In the genomic region with DNA sequence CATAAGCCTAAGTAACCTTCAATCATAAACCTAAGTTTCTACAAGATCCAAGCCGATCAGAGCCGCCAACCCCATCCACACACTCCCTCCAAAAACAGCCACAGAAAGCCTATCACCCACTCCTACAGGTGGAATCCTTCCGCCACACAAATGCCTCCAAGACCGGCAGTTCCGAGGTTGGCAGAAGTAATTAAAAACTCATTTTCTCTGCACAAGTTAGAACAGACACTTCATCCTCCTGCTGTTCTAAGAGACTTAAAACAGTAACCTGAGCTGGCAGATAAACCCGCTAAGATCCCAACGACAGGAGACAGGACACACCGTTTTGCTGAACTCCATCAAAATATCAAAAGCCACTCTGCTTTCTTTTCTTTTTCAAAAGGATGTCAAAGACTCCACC, we compare ENCODE assay signal across 9 cellular contexts. TPM values are rescaled to one million over a fixed set of nuclear protein-coding genes. Genes with fewer than 3 reads are reported as not detected.
DNase-seq lines count a peak whose midpoint lies in the region; ATAC-seq, FAIRE-seq and TF ChIP-seq lines count a peak whose summit lies in the region.
"Had no signal": no experiment of that assay in that cellular context is flagged by ENCODE, and none has a peak within 500 bp of the region (broad histone marks: within the 10 kb centered on the region; RNA-seq: fewer than 3 reads in every experiment).

No MANE protein-coding gene starts in this region.

- WGBS in mesodermal cell (ENCODE audit: insufficient coverage in 2 of 2), 2 experiments: 39 to 70% methylated on average over 6 to 7 of the region's 8 CpGs

- peak overlapping the region; percentile 91 for H3K27ac Mint-ChIP-seq in stimulated activated naive CD8-positive, alpha-beta T cell treated with anti-CD3 and anti-CD28 coated beads, Interleukin-15, Interleukin-2, amounts not matched to agents 100 ng/mL and 50 ng/mL, for 24 hours
- H3K27ac Mint-ChIP-seq in astrocyte (ENCODE audit: unreplicated experiment): no peak overlapping the region

- peaks cover 78% of the 10 kb centered on the region for H3K4me1 Mint-ChIP-seq in stimulated activated naive CD8-positive, alpha-beta T cell treated with anti-CD3 and anti-CD28 coated beads, Interleukin-15, Interleukin-2, amounts not matched to agents 100 ng/mL and 50 ng/mL, for 24 hours (ENCODE audit: low read depth)
- H3K4me1 Mint-ChIP-seq in astrocyte (ENCODE audit: low read depth, unreplicated experiment): peaks cover 43% of the 10 kb centered on the region

- peak overlapping the region; percentile 34 for H3K4me3 ChIP-seq in astrocyte (ENCODE audit: insufficient read depth, low read depth, low read length)
- peak overlapping the region; percentile 91 for H3K4me3 ChIP-seq in mesodermal cell (ENCODE audit: extremely low read depth, insufficient read depth, low read length, poor library complexity, severe bottlenecking)
- peak overlapping the region; percentile 79 to 98 for H3K4me3 ChIP-seq in vagina
- no peak overlapping the region for H3K4me3 ChIP-seq in left lung
- H3K4me3 ChIP-seq: right lobe of liver had no signal

- peaks cover 24% of the 10 kb centered on the region for H3K36me3 ChIP-seq in astrocyte (ENCODE audit: insufficient read depth, low read length)
- peaks cover 60% of the 10 kb centered on the region for H3K36me3 ChIP-seq in mesodermal cell (ENCODE audit: control insufficient read depth, insufficient read depth, low read length)
- peaks cover 0 to 39% of the 10 kb centered on the region in 2 donors for H3K36me3 ChIP-seq in vagina
- peaks cover 0 to 35% of the 10 kb centered on the region in 2 donors for H3K36me3 ChIP-seq in left lung

- no peak for DNase-seq in stimulated activated naive CD8-positive, alpha-beta T cell treated with anti-CD3 and anti-CD28 coated beads, Interleukin-15, Interleukin-2, amounts not matched to agents 100 U/mL and 50 U/mL, for 24 hours
- DNase-seq in astrocyte (ENCODE audit: low read depth) (no peak), vagina (ENCODE audit: extremely low spot score in 2 of 2) (no peak), left lung (no peak), middle frontal gyrus (ENCODE audit: extremely low spot score, low spot score) (no peak), HT-29 (ENCODE audit: low spot score) (no peak)

- H3K9me3 ChIP-seq in astrocyte (ENCODE audit: insufficient read depth, low read depth, low read length) (no peaks in the 10 kb centered on the region), mesodermal cell (ENCODE audit: control insufficient read depth, low read length) (no peaks in the 10 kb centered on the region), vagina (no peaks in the 10 kb centered on the region), left lung (no peaks in the 10 kb centered on the region)
- H3K9me3 ChIP-seq: right lobe of liver had no signal

- H3K27me3 ChIP-seq in astrocyte (ENCODE audit: insufficient read depth, low read length) (no peaks in the 10 kb centered on the region), vagina (no peaks in the 10 kb centered on the region), left lung (peaks cover 0 to 8% of the 10 kb centered on the region in 2 donors)
- H3K27me3 ChIP-seq: right lobe of liver had no signal

- no peak for ATAC-seq in stimulated activated naive CD8-positive, alpha-beta T cell treated with anti-CD3 and anti-CD28 coated beads, Interleukin-15, Interleukin-2, amounts not matched to agents 100 U/mL and 50 U/mL, for 24 hours
- no peak for ATAC-seq in left lung
- ATAC-seq: right lobe of liver had no signal

- TF ChIP-seq POLR2A in vagina (IDR thresholded peaks at IDR 0.05): no peak

- H3K27ac ChIP-seq in astrocyte (ENCODE audit: low read depth, low read length): no peak overlapping the region
- peak overlapping the region; percentile 57 for H3K27ac ChIP-seq in mesodermal cell (ENCODE audit: low read depth, low read length, severe bottlenecking)
- peak overlapping the region; percentile 66 for H3K27ac ChIP-seq in vagina
- H3K27ac ChIP-seq in left lung: no peak overlapping the region
- H3K27ac ChIP-seq: right lobe of liver had no signal

- no peak for FAIRE-seq in astrocyte (lab: Jason Lieb, UNC)

- peaks cover 61% of the 10 kb centered on the region for H3K36me3 Mint-ChIP-seq in stimulated activated naive CD8-positive, alpha-beta T cell treated with anti-CD3 and anti-CD28 coated beads, Interleukin-15, Interleukin-2, amounts not matched to agents 100 ng/mL and 50 ng/mL, for 24 hours (ENCODE audit: low read depth)
- H3K36me3 Mint-ChIP-seq in astrocyte (ENCODE audit: low read depth, unreplicated experiment): peaks cover 28% of the 10 kb centered on the region

- peak overlapping the region; percentile 92 for H3K4me2 ChIP-seq in astrocyte (ENCODE audit: low read length)

- peaks cover 30% of the 10 kb centered on the region for H3K4me1 ChIP-seq in astrocyte (ENCODE audit: insufficient read depth, low read length)
- peaks cover 19% of the 10 kb centered on the region for H3K4me1 ChIP-seq in mesodermal cell (ENCODE audit: control insufficient read depth, insufficient read depth, low read length, poor library complexity, severe bottlenecking)
- H3K4me1 ChIP-seq in vagina: peaks cover 65% of the 10 kb centered on the region
- peaks cover 18 to 50% of the 10 kb centered on the region in 2 donors for H3K4me1 ChIP-seq in left lung

- peak overlapping the region; percentile 86 for H3K4me3 Mint-ChIP-seq in stimulated activated naive CD8-positive, alpha-beta T cell treated with anti-CD3 and anti-CD28 coated beads, Interleukin-15, Interleukin-2, amounts not matched to agents 100 ng/mL and 50 ng/mL, for 24 hours
- H3K4me3 Mint-ChIP-seq in astrocyte (ENCODE audit: unreplicated experiment): peak overlapping the region; percentile 91

- peak overlapping the region; percentile 56 for H3K9ac ChIP-seq in astrocyte (ENCODE audit: low read length)

- no peaks in the 10 kb centered on the region for H3K27me3 Mint-ChIP-seq in stimulated activated naive CD8-positive, alpha-beta T cell treated with anti-CD3 and anti-CD28 coated beads, Interleukin-15, Interleukin-2, amounts not matched to agents 100 ng/mL and 50 ng/mL, for 24 hours
- no peaks in the 10 kb centered on the region for H3K27me3 Mint-ChIP-seq in astrocyte (ENCODE audit: low read depth, unreplicated experiment)

- intact Hi-C loops in vagina (cut with DNase I): loop anchor here (10.0 kb wide), 1 partner anchor 79 kb away; no protein-coding TSS in a partner anchor
- intact Hi-C loops in left lung (cut with DNase I): loop anchor here in 1 of 2 donors (10.0 kb wide), 1 partner anchor 89 kb away; no protein-coding TSS in a partner anchor

- H3K9me3 Mint-ChIP-seq in stimulated activated naive CD8-positive, alpha-beta T cell treated with anti-CD3 and anti-CD28 coated beads, Interleukin-15, Interleukin-2, amounts not matched to agents 100 ng/mL and 50 ng/mL, for 24 hours: peaks cover 3% of the 10 kb centered on the region
- no peaks in the 10 kb centered on the region for H3K9me3 Mint-ChIP-seq in astrocyte (ENCODE audit: unreplicated experiment)

- H3K79me2 ChIP-seq in astrocyte (ENCODE audit: insufficient read depth, low read length): peaks cover 43% of the 10 kb centered on the region

- TF ChIP-seq CTCF in astrocyte (IDR thresholded peaks at IDR 0.05; ENCODE audit: insufficient read depth, low read depth, low read length) (no peak), vagina (IDR thresholded peaks at IDR 0.05) (no peak), left lung (IDR thresholded peaks at IDR 0.05) (no peak)

- H2AFZ ChIP-seq in astrocyte (ENCODE audit: low read depth, low read length): no peak overlapping the region

- H4K20me1 ChIP-seq in astrocyte (ENCODE audit: insufficient read depth, low read length): peaks cover 66% of the 10 kb centered on the region

RNA-seq across cellular contexts. Expression of a gene that starts 2.8 kb away (rescaled TPM):
- total RNA-seq in astrocyte (89.8 and 98.6 TPM in 2 replicates), vagina (70.7 TPM), left lung (10 to 100 TPM; 33.0 to 35.2 TPM)
- polyA plus RNA-seq in mesodermal cell (2013, experiment 1 of 2): 141 TPM
- polyA plus RNA-seq in mesodermal cell (2013, experiment 2 of 2): 120 TPM
- 15.5 and 18.2 TPM in 2 replicates for total RNA-seq in HT-29 (2014; rRNA removed; shearing (Covaris generic))

Comparison
In these comparisons a context has a peak if more than half of its experiments do, and no peak if none do; other contexts are left out.
1. H3K27ac ChIP-seq: peak in mesodermal cell (single experiment) and vagina (single experiment); none in astrocyte (single experiment) and left lung (0 of 2).
2. H3K4me3 ChIP-seq: peak in astrocyte (single experiment), mesodermal cell (single experiment) and vagina (2 of 2); none in left lung (0 of 2).